20 cellular contexts compared by ENCODE assay signal in genomic region chr3:5690490-5690889, GRCh38.
DNase-seq lines count a peak whose midpoint lies in the region; ATAC-seq, FAIRE-seq and TF ChIP-seq lines count a peak whose summit lies in the region.
"Had no signal": no experiment of that assay in that cellular context is flagged by ENCODE, and none has a peak within 500 bp of the region (broad histone marks: within the 10 kb centered on the region; RNA-seq: fewer than 3 reads in every experiment).

No MANE protein-coding gene starts in this region.

- TF ChIP-seq POLR2A in GM12878 (IDR thresholded peaks at IDR 0.05; ENCODE audit: low read depth, low read length) = no peak

- in situ Hi-C loops in GM12878 (cut with MboI) = no loop called here

- POLR2A ChIA-PET in GM12878 (lab: Charles Lee) = no interaction called here

- no peak for FAIRE-seq in GM12878 (lab: Jason Lieb, UNC)
- FAIRE-seq: A549, G401.6, GM12892, GM18507 had no signal

- no TSS peak for BruUV-seq in GM12878 (replicated peaks; lab: Mats Ljungman, UMichigan)

- H4K20me1 ChIP-seq in GM12878 (ENCODE audit: control insufficient read depth, insufficient read depth) (no peaks in the 10 kb centered on the region), hepatocyte (ENCODE audit: insufficient read depth, poor library complexity, severe bottlenecking) (no peaks in the 10 kb centered on the region)
- H4K20me1 ChIP-seq: BLaER1 treated with 17β-estradiol and CSF1 and Interleukin-3, amounts not matched to agents 10 nM and 100 nM had no signal

- H3K79me2 ChIP-seq in GM12878 (ENCODE audit: control insufficient read depth, insufficient read depth, low read length) (no peaks in the 10 kb centered on the region), hepatocyte (no peaks in the 10 kb centered on the region)

- H3K27ac ChIP-seq in GM12878 (ENCODE audit: control insufficient read depth, insufficient read depth) (no peak overlapping the region), hepatocyte (peak overlapping the region; percentile 67)
- H3K27ac ChIP-seq: 22Rv1; A549; BLaER1 treated with 17β-estradiol and CSF1 and Interleukin-3, amounts not matched to agents 10 nM and 100 nM; C4-2B had no signal

- ATAC-seq in GM12878 (no peak), left ventricle myocardium superior (no peak)
- ATAC-seq: A549; CD8-positive, alpha-beta T cell had no signal

- H2AFZ ChIP-seq in GM12878 (ENCODE audit: control insufficient read depth, low read depth, low read length) (no peak overlapping the region), hepatocyte (no peak overlapping the region)

- no peak for TF ChIP-seq EP300 in GM12878 (IDR thresholded peaks at IDR 0.05; ENCODE audit: borderline replicate concordance in 1 of 2, control insufficient read depth in 1 of 2, low read depth in 2 of 2, low read length in 2 of 2)

- H3K4me3 ChIP-seq in GM12878 (no peak overlapping the region), hepatocyte (no peak overlapping the region)
- H3K4me3 ChIP-seq: A549; BLaER1 treated with 17β-estradiol and CSF1 and Interleukin-3, amounts not matched to agents 10 nM and 100 nM had no signal

- SMC1A ChIA-PET in GM12878 (lab: Charles Lee; ENCODE audit: uncharacterized antibody, unreplicated experiment) = no interaction called here

- peak; percentile 2 for DNase-seq in NCI-H82 (lab: John Stamatoyannopoulos, UW)
- no peak for DNase-seq in NCI-H82 treated with DMSO at 0.1 percent for 48 hours (lab: John Stamatoyannopoulos, UW; ENCODE audit: unreplicated experiment)
- DNase-seq in GM12878 (ENCODE audit: low read depth, low spot score) = no peak
- no peak for DNase-seq in hepatocyte (ENCODE audit: low spot score)
- no peak for DNase-seq in DMS153 (lab: John Stamatoyannopoulos, UW)
- no peak for DNase-seq in left ventricle myocardium superior
- DNase-seq: AML-193; Caco-2; CD4-positive, alpha-beta T cell; CD8-positive, alpha-beta T cell; DMS 273 treated with DMSO at 0.1 percent for 48 hours; DMS79 treated with DMSO at 0.1 percent for 48 hours; GF-D8 had no signal

- no peaks in the 10 kb centered on the region for H3K36me3 ChIP-seq in GM12878 (ENCODE audit: control insufficient read depth in 2 of 2, insufficient read depth in 2 of 2, low read length in 1 of 2)
- no peaks in the 10 kb centered on the region for H3K36me3 ChIP-seq in hepatocyte (replicated peaks; ENCODE audit: insufficient read depth, low read depth)
- H3K36me3 ChIP-seq: BLaER1 treated with 17β-estradiol and CSF1 and Interleukin-3, amounts not matched to agents 10 nM and 100 nM had no signal

- H3K27me3 ChIP-seq in GM12878 (replicated peaks in 1 of 2; ENCODE audit: control insufficient read depth in 2 of 2, insufficient read depth in 2 of 2, low read length in 1 of 2) (no peaks in the 10 kb centered on the region), hepatocyte (no peaks in the 10 kb centered on the region)
- H3K27me3 ChIP-seq: BLaER1 treated with 17β-estradiol and CSF1 and Interleukin-3, amounts not matched to agents 10 nM and 100 nM had no signal

- TF ChIP-seq RAD21 in GM12878 (IDR thresholded peaks at IDR 0.05; ENCODE audit: insufficient read depth, low read depth, low read length) = no peak

- H3K4me1 ChIP-seq in GM12878 (ENCODE audit: control insufficient read depth, insufficient read depth, low read length) = no peaks in the 10 kb centered on the region
- H3K4me1 ChIP-seq in hepatocyte (ENCODE audit: insufficient read depth) = no peaks in the 10 kb centered on the region
- H3K4me1 ChIP-seq: A549; BLaER1 treated with 17β-estradiol and CSF1 and Interleukin-3, amounts not matched to agents 10 nM and 100 nM; Caco-2 had no signal

- RAD21 ChIA-PET in GM12878 (lab: Charles Lee; ENCODE audit: unreplicated experiment) = no interaction called here

- H3K4me2 ChIP-seq in GM12878 (ENCODE audit: control insufficient read depth, insufficient read depth) (no peak overlapping the region), hepatocyte (no peak overlapping the region)
- H3K4me2 ChIP-seq: A549; BLaER1 treated with 17β-estradiol and CSF1 and Interleukin-3, amounts not matched to agents 10 nM and 100 nM had no signal

- no peaks in the 10 kb centered on the region; the same call in 2 of the 3 replicates for H3K9me3 ChIP-seq in GM12878 (replicated peaks; ENCODE audit: control insufficient read depth, insufficient read depth, low read length)
- no peaks in the 10 kb centered on the region for H3K9me3 ChIP-seq in hepatocyte (ENCODE audit: low read depth)
- H3K9me3 ChIP-seq: Caco-2 had no signal

- intact Hi-C loops in GM12878 (cut with micrococcal nuclease; ENCODE audit: unreplicated experiment) = no loop called here
- intact Hi-C loops in left ventricle myocardium superior (cut with micrococcal nuclease) = no loop called here

- TF ChIP-seq CTCF in GM12878 (IDR thresholded peaks at IDR 0.05 in 2 of 3, conservative IDR thresholded peaks at IDR 0.05 in 1 of 3; ENCODE audit: control insufficient read depth in 2 of 3, extremely low read depth in 1 of 3, insufficient read depth in 1 of 3, low read depth in 3 of 3, low read length in 3 of 3) (no peak), hepatocyte (IDR thresholded peaks at IDR 0.05; ENCODE audit: poor library complexity) (no peak)

- H3K9me2 ChIP-seq in hepatocyte (replicated peaks; ENCODE audit: insufficient read depth) = no peaks in the 10 kb centered on the region

- no peak overlapping the region for H3K9ac ChIP-seq in GM12878 (ENCODE audit: control insufficient read depth, insufficient read depth, low read length)
- H3K9ac ChIP-seq: BLaER1 treated with 17β-estradiol and CSF1 and Interleukin-3, amounts not matched to agents 10 nM and 100 nM had no signal

- CTCF ChIA-PET in GM12878 (lab: Yijun Ruan, JAX) = no interaction called here

TF ChIP-seq in GM12878, 131 proteins besides CTCF, POLR2A, EP300 and RAD21:
- TF ChIP-seq ZBTB40 (IDR thresholded peaks at IDR 0.05; ENCODE audit: borderline replicate concordance) (peak; percentile 67), RUNX3 (IDR thresholded peaks at IDR 0.05; ENCODE audit: low read length) (no peak), ASH2L (IDR thresholded peaks at IDR 0.05; ENCODE audit: borderline replicate concordance, low read depth) (no peak), FOXK2 (IDR thresholded peaks at IDR 0.05) (no peak), ZBTB33 (IDR thresholded peaks at IDR 0.05) (no peak), CREM (IDR thresholded peaks at IDR 0.05; ENCODE audit: low read depth) (no peak)
TF ChIP-seq in GM12878: peak in this region for 1.
